1 cellular context compared by ENCODE assay signal in genomic region chr7:45136106-45137060, GRCh38.
TF ChIP-seq lines count a peak whose summit lies in the region.

No MANE protein-coding gene starts in this region.

TF ChIP-seq in HEK293, 187 proteins besides CTCF, POLR2A, EP300 and RAD21 (continued from another document):
- 0 out of 2 replicates have a peak, but pooled peaks have one; percentile 16 for TF ChIP-seq KLF10 (tag by site-specific recombination; IDR thresholded peaks at IDR 0.05)
- TF ChIP-seq ZNF426 (tag by site-specific recombination; IDR thresholded peaks at IDR 0.05) = no peak
TF ChIP-seq in HEK293: peak in this region for 5.
